In genomic region chr1:207516729-207517128, GRCh38 we compare ENCODE assay signal across 32 cellular contexts. TPM values are rescaled to one million over a fixed set of nuclear protein-coding genes. Genes with fewer than 3 reads are reported as not detected.
"Had no signal": no experiment of that assay in that cellular context is flagged by ENCODE, and none has a peak within 500 bp of the region (broad histone marks: within the 10 kb centered on the region; RNA-seq: fewer than 3 reads in every experiment).

No MANE protein-coding gene starts in this region.

- H3K27me3 ChIP-seq: ascending aorta, cardiac muscle cell had no signal

- H3K9me3 ChIP-seq: ascending aorta had no signal

- H3K36me3 ChIP-seq: ascending aorta, cardiac muscle cell, WERI-Rb-1 had no signal

- H3K4me3 ChIP-seq: ascending aorta, cardiac muscle cell had no signal

- H3K4me1 ChIP-seq: ascending aorta had no signal

- H3K27ac ChIP-seq: ascending aorta, cardiac muscle cell, WERI-Rb-1 had no signal

- ATAC-seq: activated CD4-positive, alpha-beta T cell treated with anti-CD3 and anti-CD28 coated beads for 36 hours; activated CD4-positive, CD25-positive, alpha-beta regulatory T cell treated with anti-CD3 and anti-CD28 coated beads, Interleukin-2, amount 50 U/mL, for 24 hours; activated CD8-positive, alpha-beta memory T cell treated with anti-CD3 and anti-CD28 coated beads, Interleukin-2, amount 10 ng/mL, durations not matched to agents 7 days and 5 days; activated CD8-positive, alpha-beta T cell treated with anti-CD3 and anti-CD28 coated beads, Interleukin-2, amount 10 ng/mL, durations not matched to agents 7 days and 5 days; activated naive CD8-positive, alpha-beta T cell treated with anti-CD3 and anti-CD28 coated beads, Interleukin-2, amount 50 U/mL, for 24 hours; WTC11 had no signal

- FAIRE-seq: bronchial epithelial cell had no signal

- DNase-seq: activated CD4-positive, alpha-beta memory T cell treated with anti-CD3 and anti-CD28 coated beads, Interleukin-2, amount 10 ng/mL, durations not matched to agents 7 days and 5 days; activated CD4-positive, alpha-beta T cell treated with anti-CD3 and anti-CD28 coated beads for 1 hour; activated CD4-positive, alpha-beta T cell treated with anti-CD3 and anti-CD28 coated beads for 36 hours; activated CD4-positive, alpha-beta T cell treated with anti-CD3 and anti-CD28 coated beads for 48 hours; activated CD4-positive, alpha-beta T cell treated with anti-CD3 and anti-CD28 coated beads, Interleukin-2, amount 10 ng/mL, durations not matched to agents 7 days and 5 days; activated CD4-positive, alpha-beta T cell treated with anti-CD3 and anti-CD28 coated beads, Interleukin-2, amount 50 U/mL, for 48 hours; activated CD4-positive, CD25-positive, alpha-beta regulatory T cell; activated CD8-positive, alpha-beta memory T cell treated with anti-CD3 and anti-CD28 coated beads for 24 hours; activated CD8-positive, alpha-beta memory T cell treated with anti-CD3 and anti-CD28 coated beads, Interleukin-2, amount 10 ng/mL, durations not matched to agents 7 days and 5 days; activated CD8-positive, alpha-beta memory T cell treated with anti-CD3 and anti-CD28 coated beads, Interleukin-2, amount 50 U/mL, for 48 hours; activated CD8-positive, alpha-beta T cell treated with anti-CD3 and anti-CD28 coated beads, Interleukin-2, amount 10 ng/mL, durations not matched to agents 7 days and 5 days; activated effector memory CD4-positive, alpha-beta T cell treated with Interleukin-2 at 50 U/mL for 16 hours; activated gamma-delta T cell; activated naive CD4-positive, alpha-beta T cell treated with anti-CD3 and anti-CD28 coated beads, Interleukin-2, amount 10 ng/mL, durations not matched to agents 7 days and 5 days; activated naive CD4-positive, alpha-beta T cell treated with Interleukin-2 at 50 U/mL for 16 hours; activated naive CD8-positive, alpha-beta T cell treated with anti-CD3 and anti-CD28 coated beads, Interleukin-2, amount 10 ng/mL, durations not matched to agents 7 days and 5 days; activated naive CD8-positive, alpha-beta T cell treated with anti-CD3 and anti-CD28 coated beads, Interleukin-2, amount 50 U/mL, for 24 hours; activated T-cell treated with anti-CD3 and anti-CD28 coated beads, Interleukin-2, amount 50 U/mL, for 24 hours; activated T-cell treated with anti-CD3 and anti-CD28 coated beads, Interleukin-2, amount 50 U/mL, for 48 hours; amygdala; anterior cingulate cortex; caudate nucleus; T-helper 1 cell; T-helper 2 cell; T-helper 9 cell; WERI-Rb-1 had no signal

RNA-seq across cellular contexts. Expression of gene CR1, which starts 20.8 kb away (rescaled TPM):
- total RNA-seq: activated CD4-positive, alpha-beta memory T cell treated with anti-CD3 and anti-CD28 coated beads, Interleukin-2, amount 10 ng/mL, durations not matched to agents 7 days and 5 days; activated T-helper 2 cell treated with anti-CD3 and anti-CD28 coated beads, Interferon-gamma antibody, Interleukin-2, Interleukin-4, amounts not matched to agents 10 μg/mL and 5 μg/mL and 100 μg/mL, durations not matched to agents 14 hours and 24 hours and 36 hours; bronchial epithelial cell; cardiac muscle cell had no signal
- polyA plus RNA-seq: cardiac muscle cell had no signal
